1 cellular context compared by ENCODE assay signal in the genomic region with DNA sequence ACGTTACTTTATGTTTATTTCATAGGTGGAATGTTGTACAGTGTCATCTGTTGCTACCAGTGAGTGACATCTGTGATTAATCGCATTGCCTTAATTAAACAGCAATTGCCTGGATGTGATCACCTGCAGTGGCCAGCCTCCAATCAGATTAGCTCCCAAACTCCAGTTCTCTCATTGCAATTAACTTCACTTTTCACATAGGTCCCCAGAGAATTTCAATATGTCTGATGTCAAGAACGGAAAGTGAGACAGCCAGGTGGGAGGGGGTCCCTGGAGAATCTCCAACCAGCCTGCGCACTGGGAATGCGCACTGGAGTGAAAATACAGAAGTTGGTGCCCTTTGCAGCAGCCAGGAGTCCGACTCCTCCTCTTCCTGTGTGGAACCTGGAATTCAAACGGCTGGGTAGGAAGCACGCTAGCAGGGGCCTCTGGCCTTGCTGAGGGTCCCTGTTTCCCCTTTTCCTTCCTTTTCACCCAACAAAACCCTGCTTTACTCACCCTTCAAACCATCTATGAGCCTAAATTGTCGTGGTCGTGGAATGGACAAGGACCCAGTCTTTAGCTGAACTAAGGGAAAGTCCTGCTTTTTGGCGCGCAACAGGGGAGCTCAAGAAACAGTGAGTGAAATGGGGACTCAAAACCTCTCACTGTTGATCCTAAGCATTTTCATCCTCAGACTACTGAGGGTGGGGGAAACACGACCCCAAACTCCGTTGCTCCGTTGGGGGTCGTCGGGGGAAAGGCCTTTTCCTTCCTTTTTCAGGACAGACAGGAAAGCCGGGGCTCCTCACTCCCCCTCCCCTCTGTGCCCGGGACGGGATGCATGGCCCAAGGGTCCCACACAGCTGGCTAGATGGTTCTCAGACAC.
TF ChIP-seq lines count a peak whose summit lies in the region.

No MANE protein-coding gene starts in this region.

TF ChIP-seq in HEK293, 187 proteins besides CTCF, POLR2A, EP300 and RAD21 (continued from another document and continues in another):
- TF ChIP-seq KLF16 (tag by site-specific recombination; IDR thresholded peaks at IDR 0.05), result 0 out of 2 replicates have a peak, but pooled peaks have one; percentile 18
- 0 out of 2 replicates have a peak, but pooled peaks have one; percentile 12 for TF ChIP-seq ZNF660 (tag by site-specific recombination; IDR thresholded peaks at IDR 0.05)
- no peak for TF ChIP-seq ZNF132 (tag by site-specific recombination; IDR thresholded peaks at IDR 0.05; ENCODE audit: borderline replicate concordance)
- no peak for TF ChIP-seq OVOL3 (tag by site-specific recombination; IDR thresholded peaks at IDR 0.05)
- no peak for TF ChIP-seq ZNF514 (tag by site-specific recombination; IDR thresholded peaks at IDR 0.05)
- TF ChIP-seq, protein P1, sequence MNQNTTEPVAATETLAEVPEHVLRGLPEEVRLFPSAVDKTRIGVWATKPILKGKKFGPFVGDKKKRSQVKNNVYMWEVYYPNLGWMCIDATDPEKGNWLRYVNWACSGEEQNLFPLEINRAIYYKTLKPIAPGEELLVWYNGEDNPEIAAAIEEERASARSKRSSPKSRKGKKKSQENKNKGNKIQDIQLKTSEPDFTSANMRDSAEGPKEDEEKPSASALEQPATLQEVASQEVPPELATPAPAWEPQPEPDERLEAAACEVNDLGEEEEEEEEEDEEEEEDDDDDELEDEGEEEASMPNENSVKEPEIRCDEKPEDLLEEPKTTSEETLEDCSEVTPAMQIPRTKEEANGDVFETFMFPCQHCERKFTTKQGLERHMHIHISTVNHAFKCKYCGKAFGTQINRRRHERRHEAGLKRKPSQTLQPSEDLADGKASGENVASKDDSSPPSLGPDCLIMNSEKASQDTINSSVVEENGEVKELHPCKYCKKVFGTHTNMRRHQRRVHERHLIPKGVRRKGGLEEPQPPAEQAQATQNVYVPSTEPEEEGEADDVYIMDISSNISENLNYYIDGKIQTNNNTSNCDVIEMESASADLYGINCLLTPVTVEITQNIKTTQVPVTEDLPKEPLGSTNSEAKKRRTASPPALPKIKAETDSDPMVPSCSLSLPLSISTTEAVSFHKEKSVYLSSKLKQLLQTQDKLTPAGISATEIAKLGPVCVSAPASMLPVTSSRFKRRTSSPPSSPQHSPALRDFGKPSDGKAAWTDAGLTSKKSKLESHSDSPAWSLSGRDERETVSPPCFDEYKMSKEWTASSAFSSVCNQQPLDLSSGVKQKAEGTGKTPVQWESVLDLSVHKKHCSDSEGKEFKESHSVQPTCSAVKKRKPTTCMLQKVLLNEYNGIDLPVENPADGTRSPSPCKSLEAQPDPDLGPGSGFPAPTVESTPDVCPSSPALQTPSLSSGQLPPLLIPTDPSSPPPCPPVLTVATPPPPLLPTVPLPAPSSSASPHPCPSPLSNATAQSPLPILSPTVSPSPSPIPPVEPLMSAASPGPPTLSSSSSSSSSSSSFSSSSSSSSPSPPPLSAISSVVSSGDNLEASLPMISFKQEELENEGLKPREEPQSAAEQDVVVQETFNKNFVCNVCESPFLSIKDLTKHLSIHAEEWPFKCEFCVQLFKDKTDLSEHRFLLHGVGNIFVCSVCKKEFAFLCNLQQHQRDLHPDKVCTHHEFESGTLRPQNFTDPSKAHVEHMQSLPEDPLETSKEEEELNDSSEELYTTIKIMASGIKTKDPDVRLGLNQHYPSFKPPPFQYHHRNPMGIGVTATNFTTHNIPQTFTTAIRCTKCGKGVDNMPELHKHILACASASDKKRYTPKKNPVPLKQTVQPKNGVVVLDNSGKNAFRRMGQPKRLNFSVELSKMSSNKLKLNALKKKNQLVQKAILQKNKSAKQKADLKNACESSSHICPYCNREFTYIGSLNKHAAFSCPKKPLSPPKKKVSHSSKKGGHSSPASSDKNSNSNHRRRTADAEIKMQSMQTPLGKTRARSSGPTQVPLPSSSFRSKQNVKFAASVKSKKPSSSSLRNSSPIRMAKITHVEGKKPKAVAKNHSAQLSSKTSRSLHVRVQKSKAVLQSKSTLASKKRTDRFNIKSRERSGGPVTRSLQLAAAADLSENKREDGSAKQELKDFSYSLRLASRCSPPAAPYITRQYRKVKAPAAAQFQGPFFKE (tag by site-specific recombination; IDR thresholded peaks at IDR 0.05; ENCODE audit: borderline replicate concordance), result no peak
- no peak for TF ChIP-seq ZNF202 (tag by site-specific recombination; IDR thresholded peaks at IDR 0.05; ENCODE audit: borderline replicate concordance)
- peak; percentile 75 for TF ChIP-seq ZBTB48 (tag by site-specific recombination; IDR thresholded peaks at IDR 0.05)
- TF ChIP-seq ZBTB8A (tag by site-specific recombination; IDR thresholded peaks at IDR 0.05), result 0 out of 2 replicates have a peak, but pooled peaks have one; percentile 9
- TF ChIP-seq, protein P2, sequence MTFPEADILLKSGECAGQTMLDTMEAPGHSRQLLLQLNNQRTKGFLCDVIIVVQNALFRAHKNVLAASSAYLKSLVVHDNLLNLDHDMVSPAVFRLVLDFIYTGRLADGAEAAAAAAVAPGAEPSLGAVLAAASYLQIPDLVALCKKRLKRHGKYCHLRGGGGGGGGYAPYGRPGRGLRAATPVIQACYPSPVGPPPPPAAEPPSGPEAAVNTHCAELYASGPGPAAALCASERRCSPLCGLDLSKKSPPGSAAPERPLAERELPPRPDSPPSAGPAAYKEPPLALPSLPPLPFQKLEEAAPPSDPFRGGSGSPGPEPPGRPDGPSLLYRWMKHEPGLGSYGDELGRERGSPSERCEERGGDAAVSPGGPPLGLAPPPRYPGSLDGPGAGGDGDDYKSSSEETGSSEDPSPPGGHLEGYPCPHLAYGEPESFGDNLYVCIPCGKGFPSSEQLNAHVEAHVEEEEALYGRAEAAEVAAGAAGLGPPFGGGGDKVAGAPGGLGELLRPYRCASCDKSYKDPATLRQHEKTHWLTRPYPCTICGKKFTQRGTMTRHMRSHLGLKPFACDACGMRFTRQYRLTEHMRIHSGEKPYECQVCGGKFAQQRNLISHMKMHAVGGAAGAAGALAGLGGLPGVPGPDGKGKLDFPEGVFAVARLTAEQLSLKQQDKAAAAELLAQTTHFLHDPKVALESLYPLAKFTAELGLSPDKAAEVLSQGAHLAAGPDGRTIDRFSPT (tag by site-specific recombination; IDR thresholded peaks at IDR 0.05), result no peak
- TF ChIP-seq ZNF138 (tag by site-specific recombination; IDR thresholded peaks at IDR 0.05; ENCODE audit: borderline replicate concordance), result no peak
- no peak for TF ChIP-seq ZNF121 (tag by site-specific recombination; IDR thresholded peaks at IDR 0.05)
- TF ChIP-seq WT1 (tag by site-specific recombination; IDR thresholded peaks at IDR 0.05), result no peak
- TF ChIP-seq, protein P3, sequence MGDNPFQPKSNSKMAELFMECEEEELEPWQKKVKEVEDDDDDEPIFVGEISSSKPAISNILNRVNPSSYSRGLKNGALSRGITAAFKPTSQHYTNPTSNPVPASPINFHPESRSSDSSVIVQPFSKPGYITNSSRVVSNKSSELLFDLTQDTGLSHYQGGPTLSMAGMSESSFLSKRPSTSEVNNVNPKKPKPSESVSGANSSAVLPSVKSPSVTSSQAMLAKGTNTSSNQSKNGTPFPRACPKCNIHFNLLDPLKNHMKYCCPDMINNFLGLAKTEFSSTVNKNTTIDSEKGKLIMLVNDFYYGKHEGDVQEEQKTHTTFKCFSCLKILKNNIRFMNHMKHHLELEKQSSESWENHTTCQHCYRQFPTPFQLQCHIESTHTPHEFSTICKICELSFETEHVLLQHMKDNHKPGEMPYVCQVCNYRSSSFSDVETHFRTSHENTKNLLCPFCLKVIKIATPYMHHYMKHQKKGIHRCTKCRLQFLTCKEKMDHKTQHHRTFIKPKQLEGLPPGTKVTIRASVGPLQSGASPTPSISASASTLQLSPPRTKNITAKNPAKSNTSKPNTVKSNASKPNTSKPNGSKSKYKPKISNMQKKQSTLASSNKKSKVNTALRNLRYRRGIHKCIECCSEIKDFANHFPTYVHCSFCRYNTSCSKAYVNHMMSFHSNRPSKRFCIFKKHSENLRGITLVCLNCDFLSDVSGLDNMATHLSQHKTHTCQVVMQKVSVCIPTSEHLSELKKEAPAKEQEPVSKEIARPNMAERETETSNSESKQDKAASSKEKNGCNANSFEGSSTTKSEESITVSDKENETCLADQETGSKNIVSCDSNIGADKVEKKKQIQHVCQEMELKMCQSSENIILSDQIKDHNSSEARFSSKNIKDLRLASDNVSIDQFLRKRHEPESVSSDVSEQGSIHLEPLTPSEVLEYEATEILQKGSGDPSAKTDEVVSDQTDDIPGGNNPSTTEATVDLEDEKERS (tag by site-specific recombination; IDR thresholded peaks at IDR 0.05), result no peak
- TF ChIP-seq SETDB1 (IDR thresholded peaks at IDR 0.05; ENCODE audit: insufficient read length, low read length), result no peak
- no peak for TF ChIP-seq ZNF423 (tag by site-specific recombination; IDR thresholded peaks at IDR 0.05)
- TF ChIP-seq ZNF654 (tag by site-specific recombination; IDR thresholded peaks at IDR 0.05; ENCODE audit: low read depth), result no peak
- TF ChIP-seq, protein P4, sequence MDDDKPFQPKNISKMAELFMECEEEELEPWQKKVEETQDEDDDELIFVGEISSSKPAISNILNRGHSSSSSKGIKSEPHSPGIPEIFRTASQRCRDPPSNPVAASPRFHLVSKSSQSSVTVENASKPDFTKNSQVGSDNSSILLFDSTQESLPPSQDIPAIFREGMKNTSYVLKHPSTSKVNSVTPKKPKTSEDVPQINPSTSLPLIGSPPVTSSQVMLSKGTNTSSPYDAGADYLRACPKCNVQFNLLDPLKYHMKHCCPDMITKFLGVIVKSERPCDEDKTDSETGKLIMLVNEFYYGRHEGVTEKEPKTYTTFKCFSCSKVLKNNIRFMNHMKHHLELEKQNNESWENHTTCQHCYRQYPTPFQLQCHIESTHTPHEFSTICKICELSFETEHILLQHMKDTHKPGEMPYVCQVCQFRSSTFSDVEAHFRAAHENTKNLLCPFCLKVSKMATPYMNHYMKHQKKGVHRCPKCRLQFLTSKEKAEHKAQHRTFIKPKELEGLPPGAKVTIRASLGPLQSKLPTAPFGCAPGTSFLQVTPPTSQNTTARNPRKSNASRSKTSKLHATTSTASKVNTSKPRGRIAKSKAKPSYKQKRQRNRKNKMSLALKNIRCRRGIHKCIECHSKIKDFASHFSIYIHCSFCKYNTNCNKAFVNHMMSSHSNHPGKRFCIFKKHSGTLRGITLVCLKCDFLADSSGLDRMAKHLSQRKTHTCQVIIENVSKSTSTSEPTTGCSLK (tag by site-specific recombination; IDR thresholded peaks at IDR 0.05), result no peak
- TF ChIP-seq ZIC2 (tag by site-specific recombination; IDR thresholded peaks at IDR 0.05), result no peak
- no peak for TF ChIP-seq ZNF560 (tag by site-specific recombination; IDR thresholded peaks at IDR 0.05; ENCODE audit: borderline replicate concordance)
- TF ChIP-seq ZNF548 (tag by site-specific recombination; IDR thresholded peaks at IDR 0.05), result no peak
- TF ChIP-seq, protein P5, sequence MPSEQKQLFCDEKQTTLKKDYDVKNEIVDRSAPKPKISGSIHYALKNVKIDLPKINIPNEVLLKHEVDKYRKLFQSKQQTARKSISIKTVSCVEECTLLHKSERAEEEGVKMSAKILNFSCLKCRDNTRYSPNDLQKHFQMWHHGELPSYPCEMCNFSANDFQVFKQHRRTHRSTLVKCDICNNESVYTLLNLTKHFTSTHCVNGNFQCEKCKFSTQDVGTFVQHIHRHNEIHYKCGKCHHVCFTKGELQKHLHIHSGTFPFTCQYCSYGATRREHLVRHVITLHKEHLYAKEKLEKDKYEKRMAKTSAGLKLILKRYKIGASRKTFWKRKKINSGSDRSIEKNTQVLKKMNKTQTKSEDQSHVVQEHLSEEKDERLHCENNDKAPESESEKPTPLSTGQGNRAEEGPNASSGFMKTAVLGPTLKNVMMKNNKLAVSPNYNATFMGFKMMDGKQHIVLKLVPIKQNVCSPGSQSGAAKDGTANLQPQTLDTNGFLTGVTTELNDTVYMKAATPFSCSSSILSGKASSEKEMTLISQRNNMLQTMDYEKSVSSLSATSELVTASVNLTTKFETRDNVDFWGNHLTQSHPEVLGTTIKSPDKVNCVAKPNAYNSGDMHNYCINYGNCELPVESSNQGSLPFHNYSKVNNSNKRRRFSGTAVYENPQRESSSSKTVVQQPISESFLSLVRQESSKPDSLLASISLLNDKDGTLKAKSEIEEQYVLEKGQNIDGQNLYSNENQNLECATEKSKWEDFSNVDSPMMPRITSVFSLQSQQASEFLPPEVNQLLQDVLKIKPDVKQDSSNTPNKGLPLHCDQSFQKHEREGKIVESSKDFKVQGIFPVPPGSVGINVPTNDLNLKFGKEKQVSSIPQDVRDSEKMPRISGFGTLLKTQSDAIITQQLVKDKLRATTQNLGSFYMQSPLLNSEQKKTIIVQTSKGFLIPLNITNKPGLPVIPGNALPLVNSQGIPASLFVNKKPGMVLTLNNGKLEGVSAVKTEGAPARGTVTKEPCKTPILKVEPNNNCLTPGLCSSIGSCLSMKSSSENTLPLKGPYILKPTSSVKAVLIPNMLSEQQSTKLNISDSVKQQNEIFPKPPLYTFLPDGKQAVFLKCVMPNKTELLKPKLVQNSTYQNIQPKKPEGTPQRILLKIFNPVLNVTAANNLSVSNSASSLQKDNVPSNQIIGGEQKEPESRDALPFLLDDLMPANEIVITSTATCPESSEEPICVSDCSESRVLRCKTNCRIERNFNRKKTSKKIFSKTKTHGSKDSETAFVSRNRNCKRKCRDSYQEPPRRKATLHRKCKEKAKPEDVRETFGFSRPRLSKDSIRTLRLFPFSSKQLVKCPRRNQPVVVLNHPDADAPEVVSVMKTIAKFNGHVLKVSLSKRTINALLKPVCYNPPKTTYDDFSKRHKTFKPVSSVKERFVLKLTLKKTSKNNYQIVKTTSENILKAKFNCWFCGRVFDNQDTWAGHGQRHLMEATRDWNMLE (tag by site-specific recombination; conservative IDR thresholded peaks at IDR 0.05; ENCODE audit: low read depth), result peak; percentile 62
- TF ChIP-seq, protein P6, sequence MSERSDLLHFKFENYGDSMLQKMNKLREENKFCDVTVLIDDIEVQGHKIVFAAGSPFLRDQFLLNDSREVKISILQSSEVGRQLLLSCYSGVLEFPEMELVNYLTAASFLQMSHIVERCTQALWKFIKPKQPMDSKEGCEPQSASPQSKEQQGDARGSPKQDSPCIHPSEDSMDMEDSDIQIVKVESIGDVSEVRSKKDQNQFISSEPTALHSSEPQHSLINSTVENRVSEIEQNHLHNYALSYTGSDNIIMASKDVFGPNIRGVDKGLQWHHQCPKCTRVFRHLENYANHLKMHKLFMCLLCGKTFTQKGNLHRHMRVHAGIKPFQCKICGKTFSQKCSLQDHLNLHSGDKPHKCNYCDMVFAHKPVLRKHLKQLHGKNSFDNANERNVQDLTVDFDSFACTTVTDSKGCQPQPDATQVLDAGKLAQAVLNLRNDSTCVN (tag by site-specific recombination; optimal IDR thresholded peaks at IDR 0.05), result no peak
- TF ChIP-seq ZNF571 (tag by site-specific recombination; IDR thresholded peaks at IDR 0.05), result no peak
- TF ChIP-seq, protein P7, sequence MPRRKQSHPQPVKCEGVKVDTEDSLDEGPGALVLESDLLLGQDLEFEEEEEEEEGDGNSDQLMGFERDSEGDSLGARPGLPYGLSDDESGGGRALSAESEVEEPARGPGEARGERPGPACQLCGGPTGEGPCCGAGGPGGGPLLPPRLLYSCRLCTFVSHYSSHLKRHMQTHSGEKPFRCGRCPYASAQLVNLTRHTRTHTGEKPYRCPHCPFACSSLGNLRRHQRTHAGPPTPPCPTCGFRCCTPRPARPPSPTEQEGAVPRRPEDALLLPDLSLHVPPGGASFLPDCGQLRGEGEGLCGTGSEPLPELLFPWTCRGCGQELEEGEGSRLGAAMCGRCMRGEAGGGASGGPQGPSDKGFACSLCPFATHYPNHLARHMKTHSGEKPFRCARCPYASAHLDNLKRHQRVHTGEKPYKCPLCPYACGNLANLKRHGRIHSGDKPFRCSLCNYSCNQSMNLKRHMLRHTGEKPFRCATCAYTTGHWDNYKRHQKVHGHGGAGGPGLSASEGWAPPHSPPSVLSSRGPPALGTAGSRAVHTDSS (tag by site-specific recombination; IDR thresholded peaks at IDR 0.05), result no peak
- no peak for TF ChIP-seq ZNF510 (tag by site-specific recombination; IDR thresholded peaks at IDR 0.05; ENCODE audit: insufficient replicate concordance)
- TF ChIP-seq ZNF585B (tag by site-specific recombination; IDR thresholded peaks at IDR 0.05), result no peak
- no peak for TF ChIP-seq ZNF174 (tag by site-specific recombination; IDR thresholded peaks at IDR 0.05)
- TF ChIP-seq ZNF747 (tag by site-specific recombination; IDR thresholded peaks at IDR 0.05), result no peak
- TF ChIP-seq ZSCAN23 (tag by site-specific recombination; IDR thresholded peaks at IDR 0.05), result no peak
- TF ChIP-seq ZNF184 (tag by site-specific recombination; IDR thresholded peaks at IDR 0.05), result peak; percentile 13; the same call in 1 of the 2 replicates
